Comparison of ENCODE assay signal across 9 cellular contexts in the genomic region with DNA sequence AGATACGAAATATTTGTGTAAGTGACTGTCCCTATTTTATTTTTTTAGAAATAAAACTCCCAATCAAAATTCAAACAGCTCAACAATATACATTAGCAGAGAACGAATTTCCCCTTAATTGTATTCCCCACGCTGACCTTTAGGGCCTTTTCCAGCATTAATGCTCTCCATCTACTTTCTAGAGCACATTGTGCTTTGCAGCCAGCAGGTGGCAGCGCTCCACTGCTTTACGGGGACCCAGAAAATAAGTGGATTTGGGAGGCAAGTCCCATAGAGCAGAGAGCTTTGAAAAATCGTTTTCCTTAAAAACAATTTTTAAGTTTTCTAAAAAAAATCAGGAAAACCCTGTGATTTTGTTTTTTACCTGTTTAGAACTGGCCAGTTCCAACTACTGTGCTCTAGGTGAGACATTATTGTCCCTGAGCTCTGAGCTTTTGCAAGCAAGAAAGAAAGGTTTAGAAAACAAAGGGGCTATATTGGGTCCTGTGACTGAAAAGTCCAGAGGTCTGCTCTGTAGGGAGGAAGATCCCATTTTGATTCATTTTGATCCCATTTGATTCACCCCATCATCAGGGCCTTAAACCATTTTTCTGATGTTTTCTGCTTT.
DNase-seq lines count a peak whose midpoint lies in the region; ATAC-seq and TF ChIP-seq lines count a peak whose summit lies in the region.
"Had no signal": no experiment of that assay in that cellular context is flagged by ENCODE, and none has a peak within 500 bp of the region (broad histone marks: within the 10 kb centered on the region; RNA-seq: fewer than 3 reads in every experiment).

No MANE protein-coding gene starts in this region.

- H3K27me3 Mint-ChIP-seq in osteocyte (ENCODE audit: unreplicated experiment): no peaks in the 10 kb centered on the region

- H3K9me3 Mint-ChIP-seq in osteocyte (ENCODE audit: unreplicated experiment): no peaks in the 10 kb centered on the region

- H3K36me3 Mint-ChIP-seq in osteocyte (ENCODE audit: unreplicated experiment): no peaks in the 10 kb centered on the region

- no peaks in the 10 kb centered on the region for H3K4me1 Mint-ChIP-seq in osteocyte (ENCODE audit: unreplicated experiment)

- H3K4me1 ChIP-seq in foreskin keratinocyte: no peaks in the 10 kb centered on the region

- H3K27me3 ChIP-seq in foreskin keratinocyte: no peaks in the 10 kb centered on the region

- no peak overlapping the region for H3K27ac ChIP-seq in foreskin keratinocyte
- H3K27ac ChIP-seq: epithelial cell of prostate had no signal

- peak; percentile 74 for DNase-seq in activated effector memory CD4-positive, alpha-beta T cell treated with anti-CD3 and anti-CD28 coated beads, Interleukin-2, amount 50 U/mL, for 16 hours
- DNase-seq in activated effector memory CD4-positive, alpha-beta T cell treated with Interleukin-2 at 50 U/mL for 16 hours: no peak
- peak; percentile 94 for DNase-seq in NCI-H510A treated with DMSO at 0.1 percent for 48 hours (lab: John Stamatoyannopoulos, UW)
- DNase-seq in activated T-cell treated with anti-CD3 and anti-CD28 coated beads for 24 hours (ENCODE audit: low read depth): peak; percentile 9
- peak; percentile 10 to 28 for DNase-seq in foreskin keratinocyte
- no peak for DNase-seq in osteocyte (ENCODE audit: extremely low spot score, unreplicated experiment)

- no peak overlapping the region for H3K4me3 Mint-ChIP-seq in osteocyte (ENCODE audit: unreplicated experiment)

- TF ChIP-seq CTCF in foreskin keratinocyte (conservative IDR thresholded peaks at IDR 0.05): peak; percentile 84
- peak; percentile 85 for TF ChIP-seq CTCF in osteocyte (IDR thresholded peaks at IDR 0.05)

- no peak overlapping the region for H3K27ac Mint-ChIP-seq in osteocyte (ENCODE audit: unreplicated experiment)

- ATAC-seq in HG03159 (IDR thresholded peaks at IDR 0.05; ENCODE audit: unreplicated experiment) (peak; percentile 58), foreskin keratinocyte (peak; percentile 80), HG03025 (IDR thresholded peaks at IDR 0.05; ENCODE audit: low FRiP score, unreplicated experiment) (no peak)

Comparison
In these comparisons a context has a peak if more than half of its experiments do, and no peak if none do; other contexts are left out.
1. DNase-seq: peak in activated effector memory CD4-positive, alpha-beta T cell treated with anti-CD3 and anti-CD28 coated beads, Interleukin-2, amount 50 U/mL, for 16 hours (single experiment), NCI-H510A treated with DMSO at 0.1 percent for 48 hours (single experiment), activated T-cell treated with anti-CD3 and anti-CD28 coated beads for 24 hours (single experiment) and foreskin keratinocyte (2 of 2); none in activated effector memory CD4-positive, alpha-beta T cell treated with Interleukin-2 at 50 U/mL for 16 hours (single experiment) and osteocyte (single experiment).